ENCODE assay signal across 28 cellular contexts in the genomic region with DNA sequence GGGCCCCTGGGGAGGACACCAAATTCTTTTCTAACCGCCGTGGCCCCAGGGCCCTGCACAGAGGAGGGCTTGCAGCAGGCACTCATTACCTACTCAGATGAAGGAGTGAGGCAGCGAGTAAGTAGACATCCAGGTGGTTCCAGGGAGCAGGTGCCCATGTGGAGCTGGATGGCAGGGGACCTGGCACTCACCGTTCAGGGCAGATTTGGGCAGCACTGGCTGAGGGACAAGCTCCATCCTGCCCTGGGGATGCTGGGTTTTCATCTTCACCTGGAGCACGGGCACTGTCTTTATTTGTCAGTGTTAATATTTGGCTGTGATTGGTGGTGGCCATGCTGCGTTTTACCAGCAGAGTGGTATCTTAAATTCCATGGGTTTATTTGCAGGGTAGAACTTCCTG.
"Had no signal": no experiment of that assay in that cellular context is flagged by ENCODE, and none has a peak within 500 bp of the region (broad histone marks: within the 10 kb centered on the region; RNA-seq: fewer than 3 reads in every experiment).

No MANE protein-coding gene starts in this region.

- DNase-seq: activated CD4-positive, alpha-beta memory T cell treated with anti-CD3 and anti-CD28 coated beads for 36 hours; activated CD4-positive, alpha-beta T cell treated with anti-CD3 and anti-CD28 coated beads, Interleukin-2, amount 10 ng/mL, durations not matched to agents 7 days and 5 days; activated CD4-positive, CD25-positive, alpha-beta regulatory T cell; activated CD8-positive, alpha-beta memory T cell treated with anti-CD3 and anti-CD28 coated beads for 24 hours; activated gamma-delta T cell; activated naive CD4-positive, alpha-beta T cell treated with anti-CD3 and anti-CD28 coated beads for 36 hours; activated T-cell treated with anti-CD3 and anti-CD28 coated beads, Interleukin-2, amount 50 U/mL, for 4 hours; brain microvascular endothelial cell; cerebellar nuclear complex; Karpas-422; NCI-H1048; NCI-H1417 treated with DMSO at 0.1 percent for 48 hours; NCI-H187; NCI-H2081; NCI-H446; NCI-H524; NCI-H748 treated with DMSO at 0.1 percent for 48 hours; NK-92 treated with Interleukin-12 subunit alpha and Interleukin-12 subunit beta, amount 100 ng/mL, for 24 hours; OCI-M1; RPMI8226; SK-N-SH; T-helper 1 cell had no signal

- ATAC-seq: activated T-cell treated with anti-CD3 and anti-CD28 coated beads, Interleukin-2, amount 50 U/mL, for 4 hours; K562; Panc1; Right ventricle myocardium inferior had no signal

- H3K4me3 Mint-ChIP-seq: activated CD4-positive, alpha-beta memory T cell treated with anti-CD3 and anti-CD28 coated beads for 36 hours; activated CD4-positive, alpha-beta T cell treated with anti-CD3 and anti-CD28 coated beads, Interleukin-2, amount 10 ng/mL, durations not matched to agents 7 days and 5 days; activated naive CD4-positive, alpha-beta T cell treated with anti-CD3 and anti-CD28 coated beads for 36 hours; activated naive CD8-positive, alpha-beta T cell; activated T-cell treated with anti-CD3 and anti-CD28 coated beads, Interleukin-2, amount 50 U/mL, for 4 hours had no signal

- H3K27ac ChIP-seq: brain microvascular endothelial cell, cardiac muscle cell, VCaP had no signal

- H3K4me1 Mint-ChIP-seq: activated CD4-positive, alpha-beta T cell treated with anti-CD3 and anti-CD28 coated beads, Interleukin-2, amount 10 ng/mL, durations not matched to agents 7 days and 5 days had no signal

- H3K27me3 ChIP-seq: brain microvascular endothelial cell, cardiac muscle cell had no signal

- H3K9me3 Mint-ChIP-seq: activated CD4-positive, alpha-beta memory T cell treated with anti-CD3 and anti-CD28 coated beads for 36 hours; activated CD4-positive, alpha-beta T cell treated with anti-CD3 and anti-CD28 coated beads, Interleukin-2, amount 10 ng/mL, durations not matched to agents 7 days and 5 days; activated naive CD4-positive, alpha-beta T cell treated with anti-CD3 and anti-CD28 coated beads for 36 hours; activated T-cell treated with anti-CD3 and anti-CD28 coated beads, Interleukin-2, amount 50 U/mL, for 4 hours had no signal

- H3K27me3 Mint-ChIP-seq: activated CD4-positive, alpha-beta memory T cell treated with anti-CD3 and anti-CD28 coated beads for 36 hours; activated CD4-positive, alpha-beta T cell treated with anti-CD3 and anti-CD28 coated beads, Interleukin-2, amount 10 ng/mL, durations not matched to agents 7 days and 5 days; activated naive CD8-positive, alpha-beta T cell had no signal

- H3K9ac ChIP-seq: SK-N-SH had no signal

- H3K4me3 ChIP-seq: cardiac muscle cell, K562 had no signal

- H3K36me3 ChIP-seq: brain microvascular endothelial cell, cardiac muscle cell had no signal

- H3K9me3 ChIP-seq: SK-N-SH had no signal

- H3K27ac Mint-ChIP-seq: activated CD4-positive, alpha-beta memory T cell treated with anti-CD3 and anti-CD28 coated beads for 36 hours; activated CD4-positive, alpha-beta T cell treated with anti-CD3 and anti-CD28 coated beads, Interleukin-2, amount 10 ng/mL, durations not matched to agents 7 days and 5 days; activated naive CD4-positive, alpha-beta T cell treated with anti-CD3 and anti-CD28 coated beads for 36 hours; activated naive CD8-positive, alpha-beta T cell had no signal

- H3K4me2 ChIP-seq: SK-N-SH had no signal

- H3K36me3 Mint-ChIP-seq: activated CD4-positive, alpha-beta memory T cell treated with anti-CD3 and anti-CD28 coated beads for 36 hours; activated naive CD8-positive, alpha-beta T cell had no signal
